ENCODE assay signal across 8 cellular contexts in the genomic region with DNA sequence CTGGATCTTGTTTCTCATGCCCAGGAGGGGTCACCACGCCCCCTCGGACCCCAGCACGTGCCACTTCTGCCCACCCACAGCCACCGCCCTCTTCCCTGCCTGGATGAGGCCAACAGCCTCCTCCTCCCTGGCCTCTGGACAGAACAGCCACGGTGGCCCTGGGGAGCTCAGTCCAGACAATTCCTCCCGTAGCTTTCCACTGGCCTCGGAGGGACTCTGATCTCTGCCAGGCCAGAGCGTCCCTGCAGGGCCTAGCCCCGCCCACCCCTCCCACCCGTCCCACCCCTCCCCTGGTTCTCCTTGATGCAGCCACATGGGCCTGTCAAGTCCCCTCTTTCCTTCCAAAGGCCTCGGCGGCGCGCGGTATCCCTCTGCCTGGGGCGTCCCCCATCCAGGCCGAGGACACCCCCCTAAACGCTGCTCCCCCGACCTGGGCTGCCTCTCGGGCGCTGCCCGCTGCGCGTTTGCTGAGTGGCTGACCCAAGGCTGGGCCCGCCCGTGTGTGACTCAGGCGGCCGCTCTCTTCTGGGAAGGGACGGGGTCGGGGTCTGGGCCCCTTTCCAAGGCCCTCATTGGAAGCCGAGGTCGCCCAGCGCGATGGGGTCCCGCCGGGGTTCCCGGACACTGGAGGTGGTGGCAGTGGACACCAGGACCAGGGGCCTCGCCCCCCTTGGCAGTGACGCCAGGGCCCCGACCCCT. TPM values are rescaled to one million over a fixed set of nuclear protein-coding genes. Genes with fewer than 3 reads are reported as not detected.
A peak's percentile ranks its signal among the peaks of the same experiment; 100 is the strongest.
DNase-seq lines count a peak whose midpoint lies in the region; ATAC-seq, FAIRE-seq and TF ChIP-seq lines count a peak whose summit lies in the region.

No MANE protein-coding gene starts in this region.

- peak; percentile 40 for DNase-seq in DMS53 treated with DMSO at 0.1 percent for 48 hours (lab: John Stamatoyannopoulos, UW; ENCODE audit: unreplicated experiment)
- peak; percentile 53 for DNase-seq in MG63
- no peak for DNase-seq in activated naive CD4-positive, alpha-beta T cell treated with anti-CD3 and anti-CD28 coated beads, Interleukin-2, amount 50 U/mL, for 72 hours (ENCODE audit: low spot score in 2 of 2)
- peak; percentile 73 to 84 for DNase-seq in frontal cortex (ENCODE audit: low spot score in 2 of 2)
- peak; percentile 63 for DNase-seq in nephron progenitor cell
- DNase-seq in AML-193 (lab: John Stamatoyannopoulos, UW) = no peak
- DNase-seq in NCI-H524 (lab: John Stamatoyannopoulos, UW) = no peak

- peak overlapping the region; percentile 29 to 52 for H3K27ac Mint-ChIP-seq in activated naive CD4-positive, alpha-beta T cell treated with anti-CD3 and anti-CD28 coated beads, Interleukin-2, amount 50 U/mL, for 72 hours
- peak overlapping the region; percentile 85 for H3K27ac Mint-ChIP-seq in nephron progenitor cell

- no peaks in the 10 kb centered on the region for H3K27me3 ChIP-seq in MG63

- no peak for TF ChIP-seq CTCF in nephron progenitor cell (IDR thresholded peaks at IDR 0.05)

- no peaks in the 10 kb centered on the region for H3K36me3 ChIP-seq in MG63

- no peak for FAIRE-seq in frontal cortex (lab: Jason Lieb, UNC)

- H3K4me3 Mint-ChIP-seq in nephron progenitor cell = peak overlapping the region; percentile 80

- H3K4me3 ChIP-seq in MG63 = peak overlapping the region; percentile 69

- peaks cover 3% of the 10 kb centered on the region for H3K27me3 Mint-ChIP-seq in nephron progenitor cell (ENCODE audit: low read depth, poor library complexity)

- H3K4me1 Mint-ChIP-seq in nephron progenitor cell = peaks cover 33% of the 10 kb centered on the region

- H3K9me3 ChIP-seq in MG63 = no peaks in the 10 kb centered on the region

- no peaks in the 10 kb centered on the region for H3K9me3 Mint-ChIP-seq in activated naive CD4-positive, alpha-beta T cell treated with anti-CD3 and anti-CD28 coated beads, Interleukin-2, amount 50 U/mL, for 72 hours
- no peaks in the 10 kb centered on the region for H3K9me3 Mint-ChIP-seq in nephron progenitor cell

- ATAC-seq in GM21528 (IDR thresholded peaks at IDR 0.05; ENCODE audit: low FRiP score, unreplicated experiment) = peak; percentile 12
- ATAC-seq in activated naive CD4-positive, alpha-beta T cell treated with anti-CD3 and anti-CD28 coated beads, Interleukin-2, amount 50 U/mL, for 72 hours = peak; percentile 14 to 52

- peaks cover 0 to 5% of the 10 kb centered on the region in 2 donors for H3K36me3 Mint-ChIP-seq in activated naive CD4-positive, alpha-beta T cell treated with anti-CD3 and anti-CD28 coated beads, Interleukin-2, amount 50 U/mL, for 72 hours
- peaks cover 34% of the 10 kb centered on the region for H3K36me3 Mint-ChIP-seq in nephron progenitor cell (ENCODE audit: low read depth)

RNA-seq across cellular contexts. Expression of gene TMEM120A, which starts 0.6 kb away (rescaled TPM):
- total RNA-seq in MG63 (2014; rRNA removed; shearing (Covaris generic); ENCODE audit: low replicate concordance) = 12.4 and 23.8 TPM in 2 replicates
- 10 to 100 TPM; 23.7 to 43.3 TPM for total RNA-seq in activated naive CD4-positive, alpha-beta T cell treated with anti-CD3 and anti-CD28 coated beads, Interleukin-2, amount 50 U/mL, for 72 hours
- total RNA-seq in frontal cortex = 26.1 TPM

RNA-seq across cellular contexts. Expression of gene STYXL1, which starts 54.0 kb away (rescaled TPM):
- 47.9 and 50.2 TPM in 2 replicates for total RNA-seq in MG63 (2014; rRNA removed; shearing (Covaris generic); ENCODE audit: low replicate concordance)
- total RNA-seq in activated naive CD4-positive, alpha-beta T cell treated with anti-CD3 and anti-CD28 coated beads, Interleukin-2, amount 50 U/mL, for 72 hours = 10 to 100 TPM; 25.4 to 39.1 TPM
- 16.3 TPM for total RNA-seq in frontal cortex

RNA-seq across cellular contexts. Expression of gene MDH2, which starts 54.1 kb away (rescaled TPM):
- 97.8 and 140 TPM in 2 replicates for total RNA-seq in MG63 (2014; rRNA removed; shearing (Covaris generic); ENCODE audit: low replicate concordance)
- 100 to 1,000 TPM; 212 to 262 TPM for total RNA-seq in activated naive CD4-positive, alpha-beta T cell treated with anti-CD3 and anti-CD28 coated beads, Interleukin-2, amount 50 U/mL, for 72 hours
- total RNA-seq in frontal cortex = 34.6 TPM

Comparison
In these comparisons a context has a peak if more than half of its experiments do, and no peak if none do; other contexts are left out.
1. DNase-seq: peak in DMS53 treated with DMSO at 0.1 percent for 48 hours (single experiment), MG63 (single experiment), frontal cortex (2 of 2) and nephron progenitor cell (single experiment); none in activated naive CD4-positive, alpha-beta T cell treated with anti-CD3 and anti-CD28 coated beads, Interleukin-2, amount 50 U/mL, for 72 hours (0 of 2), AML-193 (0 of 2) and NCI-H524 (0 of 2).